ENCODE assay signal across 8 cellular contexts in the genomic region with DNA sequence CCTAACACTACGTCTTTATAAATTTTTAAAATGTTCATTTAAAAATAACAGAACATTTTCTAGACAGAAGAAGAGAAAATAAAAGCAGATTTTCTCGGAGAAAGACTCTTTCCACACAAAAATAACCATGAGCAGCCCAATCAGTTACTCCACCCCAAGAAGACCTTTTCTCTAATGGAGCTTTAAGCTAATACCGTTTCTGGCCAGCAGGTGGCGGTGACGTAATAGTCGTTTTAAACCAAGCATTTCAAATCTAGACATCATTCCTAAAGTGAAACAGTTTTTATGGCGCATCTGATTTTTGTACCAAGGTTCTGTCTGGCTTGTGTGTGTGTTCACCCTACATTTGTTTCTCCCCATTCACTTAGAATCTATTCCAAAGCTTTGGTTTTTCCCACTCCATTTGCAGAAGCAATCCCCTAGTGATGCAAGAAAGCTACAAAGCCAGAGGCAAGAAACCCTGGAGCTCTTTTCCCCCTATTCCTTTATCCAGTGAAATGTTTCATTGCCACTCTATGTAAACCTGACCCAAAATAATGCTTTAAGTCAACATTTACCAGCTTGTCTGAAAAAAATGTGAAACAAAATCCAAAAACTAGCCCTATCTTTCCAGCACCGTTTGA.
DNase-seq lines count a peak whose midpoint lies in the region; ATAC-seq, FAIRE-seq and TF ChIP-seq lines count a peak whose summit lies in the region.

No MANE protein-coding gene starts in this region.

- FAIRE-seq in G401.6 (lab: Jason Lieb, UNC) (peak; percentile 93), astrocyte (lab: Jason Lieb, UNC) (no peak)

- TF ChIP-seq POLR2A in HCT116 (IDR thresholded peaks at IDR 0.05; ENCODE audit: borderline replicate concordance, extremely low read depth, insufficient read depth, insufficient read length): no peak

- CTCF ChIA-PET in HCT116 (lab: Charles Lee): interaction anchor here (0.7 to 1.9 kb wide), 17 partner anchors 10 to 765 kb away, joined by 3 to 30 read pairs (median 5); no protein-coding TSS in a partner anchor

- H3K27ac ChIP-seq in HCT116 (ENCODE audit: low read depth, low read length) (no peak overlapping the region), astrocyte (ENCODE audit: low read depth, low read length) (no peak overlapping the region), smooth muscle cell (ENCODE audit: low read depth) (no peak overlapping the region)

- WGBS in smooth muscle cell (ENCODE audit: low lambda C conversion rate): 19% methylated on average over 8 of the region's 8 CpGs

- H3K36me3 ChIP-seq in HCT116 (ENCODE audit: control insufficient read depth in 1 of 2, insufficient read depth in 2 of 2, low read length in 2 of 2) (no peaks in the 10 kb centered on the region), astrocyte (ENCODE audit: insufficient read depth, low read length) (no peaks in the 10 kb centered on the region), smooth muscle cell (ENCODE audit: low read depth) (no peaks in the 10 kb centered on the region)

- no TSS peak for BruUV-seq in HCT116 (replicated peaks; lab: Mats Ljungman, UMichigan)

- peak; percentile 64 for TF ChIP-seq RAD21 in HCT116 (IDR thresholded peaks at IDR 0.05; ENCODE audit: low read depth)

- H3K79me2 ChIP-seq in HCT116 (ENCODE audit: insufficient read depth, low read length) (no peaks in the 10 kb centered on the region), astrocyte (ENCODE audit: insufficient read depth, low read length) (no peaks in the 10 kb centered on the region), smooth muscle cell (ENCODE audit: low read depth) (no peaks in the 10 kb centered on the region)

- H3K4me1 ChIP-seq in HCT116 (ENCODE audit: control insufficient read depth in 1 of 2, insufficient read depth in 2 of 2, low read length in 2 of 2): no peaks in the 10 kb centered on the region
- H3K4me1 ChIP-seq in astrocyte (ENCODE audit: insufficient read depth, low read length): no peaks in the 10 kb centered on the region
- no peaks in the 10 kb centered on the region for H3K4me1 ChIP-seq in smooth muscle cell (ENCODE audit: low read depth)

- H3K9me3 ChIP-seq in HCT116 (ENCODE audit: control insufficient read depth in 1 of 2, insufficient read depth in 1 of 2, low read depth in 1 of 2, low read length in 2 of 2) (no peaks in the 10 kb centered on the region; a peak in 1 of 4 replicates), astrocyte (ENCODE audit: insufficient read depth, low read depth, low read length) (no peaks in the 10 kb centered on the region), smooth muscle cell (replicated peaks; ENCODE audit: low read depth) (no peaks in the 10 kb centered on the region)

- TF ChIP-seq CTCF in HCT116 (IDR thresholded peaks at IDR 0.05 in 2 of 3, conservative IDR thresholded peaks at IDR 0.05 in 1 of 3; ENCODE audit: borderline replicate concordance in 1 of 3, insufficient read depth in 1 of 3, low read depth in 2 of 3, low read length in 2 of 3) (peak; percentile 64 to 84 (median 64); a peak in 5 of 6 replicates), astrocyte (IDR thresholded peaks at IDR 0.05; ENCODE audit: insufficient read depth, low read depth, low read length) (peak; percentile 91), smooth muscle cell (IDR thresholded peaks at IDR 0.05; ENCODE audit: borderline replicate concordance, insufficient read depth, poor library complexity, severe bottlenecking) (peak; percentile 86)

- H3K4me3 ChIP-seq in HCT116 (replicated peaks in 1 of 2; ENCODE audit: low read depth in 1 of 2, low read length in 2 of 2) (no peak overlapping the region), astrocyte (ENCODE audit: insufficient read depth, low read depth, low read length) (no peak overlapping the region), smooth muscle cell (no peak overlapping the region)

- POLR2A ChIA-PET in HCT116 (lab: Charles Lee): no interaction called here

- H4K20me1 ChIP-seq in HCT116 (ENCODE audit: insufficient read depth) (no peaks in the 10 kb centered on the region), astrocyte (ENCODE audit: insufficient read depth, low read length) (no peaks in the 10 kb centered on the region), smooth muscle cell (ENCODE audit: low read depth) (no peaks in the 10 kb centered on the region)

- no peak overlapping the region for H3K4me3 Mint-ChIP-seq in astrocyte (ENCODE audit: unreplicated experiment)

- no peaks in the 10 kb centered on the region for H3K36me3 Mint-ChIP-seq in astrocyte (ENCODE audit: low read depth, unreplicated experiment)

- H3K9ac ChIP-seq in HCT116 (ENCODE audit: low read length) (no peak overlapping the region), astrocyte (ENCODE audit: low read length) (no peak overlapping the region), smooth muscle cell (ENCODE audit: low read depth) (no peak overlapping the region)

- no peak overlapping the region; the same call in 1 of the 2 replicates for H3K4me2 ChIP-seq in HCT116 (ENCODE audit: low read length)
- peak overlapping the region; percentile 23 for H3K4me2 ChIP-seq in astrocyte (ENCODE audit: low read length)
- no peak overlapping the region for H3K4me2 ChIP-seq in smooth muscle cell

- peaks cover 27% of the 10 kb centered on the region for H3K27me3 Mint-ChIP-seq in astrocyte (ENCODE audit: low read depth, unreplicated experiment)

- peaks cover 9% of the 10 kb centered on the region for H3K27me3 ChIP-seq in HCT116 (ENCODE audit: insufficient read depth, low read length)
- no peaks in the 10 kb centered on the region for H3K27me3 ChIP-seq in astrocyte (ENCODE audit: insufficient read depth, low read length)
- peaks cover 18% of the 10 kb centered on the region for H3K27me3 ChIP-seq in smooth muscle cell (ENCODE audit: low read depth)

- H2AFZ ChIP-seq in HCT116 (ENCODE audit: low read depth, low read length, poor library complexity, severe bottlenecking) (no peak overlapping the region), astrocyte (ENCODE audit: low read depth, low read length) (no peak overlapping the region), smooth muscle cell (ENCODE audit: low read depth) (no peak overlapping the region)

- H3K4me1 Mint-ChIP-seq in astrocyte (ENCODE audit: low read depth, unreplicated experiment): no peaks in the 10 kb centered on the region

- peaks cover 2% of the 10 kb centered on the region for H3K9me3 Mint-ChIP-seq in astrocyte (ENCODE audit: unreplicated experiment)

- H3K27ac Mint-ChIP-seq in astrocyte (ENCODE audit: unreplicated experiment): no peak overlapping the region

- peak; percentile 48 for DNase-seq in HCT116 (ENCODE audit: low read depth, low spot score)
- peak; percentile 42 for DNase-seq in NCI-H1105 (lab: John Stamatoyannopoulos, UW)
- peak; percentile 11 to 56 (median 31) for DNase-seq in T-helper 1 cell
- DNase-seq in astrocyte (ENCODE audit: low read depth): peak; percentile 16
- DNase-seq in hypothalamus (lab: John Stamatoyannopoulos, UW): peak in 40 of 51 donors; percentile 1 to 87 (median 38)
- peak; percentile 28 for DNase-seq in smooth muscle cell (lab: John Stamatoyannopoulos, UW; ENCODE audit: unreplicated experiment)

- H3K9me2 ChIP-seq in HCT116 (ENCODE audit: insufficient read depth): no peaks in the 10 kb centered on the region

- intact Hi-C loops in HCT116 (cut with micrococcal nuclease): loop anchor here (1.0 to 2.0 kb wide), 2 partner anchors 110 to 117 kb away; no protein-coding TSS in a partner anchor

- RAD21 ChIA-PET in HCT116 (lab: Charles Lee; ENCODE audit: low non-redundant PET in 1 of 2, low total read pairs in 2 of 2, uncharacterized antibody in 2 of 2, unreplicated experiment in 2 of 2): interaction anchor here in 1 of 2 experiments (0.7 kb wide), 1 partner anchor 108 kb away, joined by 3 read pairs; no protein-coding TSS in a partner anchor

- ATAC-seq in HCT116 (peak; percentile 77), GM18870 (IDR thresholded peaks at IDR 0.05; ENCODE audit: unreplicated experiment) (no peak)

- no peaks in the 10 kb centered on the region for H3F3A ChIP-seq in smooth muscle cell (ENCODE audit: low read depth)

TF ChIP-seq in HCT116, 20 proteins besides CTCF, POLR2A, EP300 and RAD21 (continues in another document):
- TF ChIP-seq, protein P1, sequence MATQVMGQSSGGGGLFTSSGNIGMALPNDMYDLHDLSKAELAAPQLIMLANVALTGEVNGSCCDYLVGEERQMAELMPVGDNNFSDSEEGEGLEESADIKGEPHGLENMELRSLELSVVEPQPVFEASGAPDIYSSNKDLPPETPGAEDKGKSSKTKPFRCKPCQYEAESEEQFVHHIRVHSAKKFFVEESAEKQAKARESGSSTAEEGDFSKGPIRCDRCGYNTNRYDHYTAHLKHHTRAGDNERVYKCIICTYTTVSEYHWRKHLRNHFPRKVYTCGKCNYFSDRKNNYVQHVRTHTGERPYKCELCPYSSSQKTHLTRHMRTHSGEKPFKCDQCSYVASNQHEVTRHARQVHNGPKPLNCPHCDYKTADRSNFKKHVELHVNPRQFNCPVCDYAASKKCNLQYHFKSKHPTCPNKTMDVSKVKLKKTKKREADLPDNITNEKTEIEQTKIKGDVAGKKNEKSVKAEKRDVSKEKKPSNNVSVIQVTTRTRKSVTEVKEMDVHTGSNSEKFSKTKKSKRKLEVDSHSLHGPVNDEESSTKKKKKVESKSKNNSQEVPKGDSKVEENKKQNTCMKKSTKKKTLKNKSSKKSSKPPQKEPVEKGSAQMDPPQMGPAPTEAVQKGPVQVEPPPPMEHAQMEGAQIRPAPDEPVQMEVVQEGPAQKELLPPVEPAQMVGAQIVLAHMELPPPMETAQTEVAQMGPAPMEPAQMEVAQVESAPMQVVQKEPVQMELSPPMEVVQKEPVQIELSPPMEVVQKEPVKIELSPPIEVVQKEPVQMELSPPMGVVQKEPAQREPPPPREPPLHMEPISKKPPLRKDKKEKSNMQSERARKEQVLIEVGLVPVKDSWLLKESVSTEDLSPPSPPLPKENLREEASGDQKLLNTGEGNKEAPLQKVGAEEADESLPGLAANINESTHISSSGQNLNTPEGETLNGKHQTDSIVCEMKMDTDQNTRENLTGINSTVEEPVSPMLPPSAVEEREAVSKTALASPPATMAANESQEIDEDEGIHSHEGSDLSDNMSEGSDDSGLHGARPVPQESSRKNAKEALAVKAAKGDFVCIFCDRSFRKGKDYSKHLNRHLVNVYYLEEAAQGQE (IDR thresholded peaks at IDR 0.05; ENCODE audit: low read depth): no peak
- TF ChIP-seq SP1 (IDR thresholded peaks at IDR 0.05; ENCODE audit: low read depth) (no peak), ZFX (IDR thresholded peaks at IDR 0.05) (no peak), JUND (IDR thresholded peaks at IDR 0.05) (no peak), POLR2AphosphoS5 (IDR thresholded peaks at IDR 0.05; ENCODE audit: low read depth, low read length) (no peak), ELF1 (IDR thresholded peaks at IDR 0.05; ENCODE audit: borderline replicate concordance, low read depth) (no peak), ZNF274 (IDR thresholded peaks at IDR 0.05; ENCODE audit: low read depth, low read length) (no peak), TCF7L2 (IDR thresholded peaks at IDR 0.05; ENCODE audit: borderline replicate concordance, extremely low read depth, insufficient read depth, insufficient read length) (no peak), CBX3 (IDR thresholded peaks at IDR 0.05; ENCODE audit: low read depth) (no peak)
- TF ChIP-seq, protein P2, sequence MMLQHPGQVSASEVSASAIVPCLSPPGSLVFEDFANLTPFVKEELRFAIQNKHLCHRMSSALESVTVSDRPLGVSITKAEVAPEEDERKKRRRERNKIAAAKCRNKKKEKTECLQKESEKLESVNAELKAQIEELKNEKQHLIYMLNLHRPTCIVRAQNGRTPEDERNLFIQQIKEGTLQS (IDR thresholded peaks at IDR 0.05): no peak
